Comparison of ENCODE assay signal across 3 cellular contexts in the genomic region with DNA sequence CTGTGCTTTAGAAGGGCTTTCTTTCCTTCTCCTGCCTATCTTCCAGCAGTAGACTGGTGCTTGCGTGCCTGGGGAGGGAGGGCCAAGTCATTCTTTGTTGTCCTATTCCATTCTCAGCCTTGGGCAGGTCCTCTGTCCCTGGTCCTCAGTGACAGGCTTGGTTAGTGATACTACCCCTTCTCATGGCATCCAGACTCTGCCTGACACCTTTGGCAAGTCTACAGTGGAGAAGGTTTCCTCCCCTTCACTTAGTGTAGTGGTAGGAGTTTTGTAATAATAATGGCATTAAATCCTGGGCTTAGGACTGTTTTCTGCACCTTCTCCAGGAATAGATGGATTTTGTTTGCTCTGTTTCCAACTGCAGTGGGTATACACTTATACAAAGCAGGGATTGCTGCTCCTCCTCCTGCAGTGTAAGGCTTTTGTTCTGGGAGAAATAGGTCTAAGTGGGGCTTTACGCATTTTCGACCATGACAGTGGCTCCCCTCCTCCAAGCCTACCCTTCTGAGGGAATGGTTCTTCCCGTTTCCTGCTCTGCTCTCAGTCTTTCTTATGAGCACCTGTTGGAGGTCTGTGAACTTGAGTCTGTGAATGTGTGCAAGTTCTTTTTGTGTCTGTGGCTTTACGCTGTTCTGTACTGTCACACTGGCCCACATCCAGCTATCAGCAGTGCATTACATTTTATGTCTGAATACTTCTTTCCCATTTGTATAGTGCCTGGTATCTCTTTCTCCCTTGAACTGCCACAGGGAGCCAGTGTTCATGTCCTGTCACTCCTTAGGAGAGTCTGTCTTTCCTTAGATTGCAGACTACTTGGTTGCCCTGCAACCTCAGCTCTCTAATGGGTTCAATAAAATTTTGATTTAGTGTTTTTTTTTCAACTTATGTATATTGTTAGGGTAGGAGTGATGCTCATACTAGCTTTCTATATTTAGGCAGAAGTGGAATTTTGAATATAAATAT. TPM values are rescaled to one million over a fixed set of nuclear protein-coding genes. Genes with fewer than 3 reads are reported as not detected.
"Had no signal": no experiment of that assay in that cellular context is flagged by ENCODE, and none has a peak within 500 bp of the region (broad histone marks: within the 10 kb centered on the region; RNA-seq: fewer than 3 reads in every experiment).

No MANE protein-coding gene starts in this region.

RNA-seq across cellular contexts. Expression of gene PTPN20, which starts 37.7 kb away (rescaled TPM):
- total RNA-seq: activated CD8-positive, alpha-beta T cell treated with anti-CD3 and anti-CD28 coated beads, Interleukin-2, amount 10 ng/mL, durations not matched to agents 7 days and 5 days; astrocyte; SJSA1 had no signal
